In the genomic region with DNA sequence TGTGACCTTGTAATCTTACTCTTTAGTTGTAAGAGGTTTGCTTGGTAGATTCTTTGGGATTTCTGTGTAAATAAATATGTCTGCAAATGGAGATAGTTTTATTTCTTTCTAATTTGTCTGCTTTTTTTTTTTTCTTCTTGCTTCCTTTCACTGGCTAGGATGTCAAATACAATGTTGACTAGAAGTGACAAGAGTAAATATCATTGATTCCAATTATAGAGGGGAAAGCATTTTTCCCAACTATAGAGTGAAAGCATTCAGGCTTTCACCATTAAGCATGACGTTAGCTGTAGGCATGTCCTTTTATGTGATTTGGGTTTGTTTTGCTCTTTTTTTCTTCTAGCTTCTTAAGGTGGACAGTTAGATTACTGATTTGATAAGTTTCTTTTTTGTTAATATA, we compare ENCODE assay signal across 22 cellular contexts.
"Had no signal": no experiment of that assay in that cellular context is flagged by ENCODE, and none has a peak within 500 bp of the region (broad histone marks: within the 10 kb centered on the region; RNA-seq: fewer than 3 reads in every experiment).

No MANE protein-coding gene starts in this region.

- ATAC-seq: activated naive CD4-positive, alpha-beta T cell treated with anti-CD3 and anti-CD28 coated beads, Interleukin-2, amount 50 U/mL, for 72 hours; esophagus mucosa; heart right ventricle; natural killer cell treated with Interleukin-12 subunit alpha and Interleukin-12 subunit beta and Interleukin-15 and Interleukin-18, amount 100 ng/mL, for 72 hours had no signal

- H3K4me3 ChIP-seq: adrenal gland, breast epithelium, heart right ventricle, tibial artery had no signal

- H3K27ac ChIP-seq: adrenal gland, breast epithelium, neutrophil, tibial artery had no signal

- H3K27me3 Mint-ChIP-seq: natural killer cell treated with Interleukin-12 subunit alpha and Interleukin-12 subunit beta and Interleukin-15 and Interleukin-18, amount 100 ng/mL, for 72 hours had no signal

- H3K27me3 ChIP-seq: adrenal gland, breast epithelium, heart right ventricle, neutrophil, tibial artery had no signal

- H3K27ac Mint-ChIP-seq: activated naive CD4-positive, alpha-beta T cell treated with anti-CD3 and anti-CD28 coated beads, Interleukin-2, amount 50 U/mL, for 72 hours; natural killer cell treated with Interleukin-12 subunit alpha and Interleukin-12 subunit beta and Interleukin-15 and Interleukin-18, amount 100 ng/mL, for 72 hours had no signal

- H3K4me3 Mint-ChIP-seq: natural killer cell treated with Interleukin-12 subunit alpha and Interleukin-12 subunit beta and Interleukin-15 and Interleukin-18, amount 100 ng/mL, for 72 hours had no signal

- H3K9me3 ChIP-seq: adrenal gland, breast epithelium, neutrophil, tibial artery had no signal

- H3K36me3 Mint-ChIP-seq: natural killer cell treated with Interleukin-12 subunit alpha and Interleukin-12 subunit beta and Interleukin-15 and Interleukin-18, amount 100 ng/mL, for 72 hours had no signal

- H3K36me3 ChIP-seq: adrenal gland, breast epithelium, heart right ventricle, neutrophil, tibial artery had no signal

- H3K9me3 Mint-ChIP-seq: natural killer cell treated with Interleukin-12 subunit alpha and Interleukin-12 subunit beta and Interleukin-15 and Interleukin-18, amount 100 ng/mL, for 72 hours had no signal

- FAIRE-seq: astrocyte had no signal

- DNase-seq: activated CD4-positive, alpha-beta T cell treated with anti-CD3 and anti-CD28 coated beads for 1 hour; activated CD8-positive, alpha-beta memory T cell treated with anti-CD3 and anti-CD28 coated beads for 24 hours; activated CD8-positive, alpha-beta memory T cell treated with anti-CD3 and anti-CD28 coated beads, Interleukin-2, amount 50 U/mL, for 48 hours; activated gamma-delta T cell; adrenal gland; cerebellar nuclear complex; effector CD4-positive, alpha-beta T cell; heart right ventricle; mesenchymal stem cell; posterior cingulate gyrus; stimulated activated CD4-positive, alpha-beta T cell treated with anti-CD3 and anti-CD28 coated beads, Interleukin-2, amount 100 ng/mL, for 24 hours; stimulated activated naive CD4-positive, alpha-beta T cell treated with Interleukin-2 at 50 U/mL for 16 hours; substantia nigra; T-helper 1 cell; T1000; tibial artery had no signal
